14 cellular contexts compared by ENCODE assay signal in genomic region chr2:206127656-206128055, GRCh38. TPM values are rescaled to one million over a fixed set of nuclear protein-coding genes. Genes with fewer than 3 reads are reported as not detected.
DNase-seq lines count a peak whose midpoint lies in the region; ATAC-seq and TF ChIP-seq lines count a peak whose summit lies in the region.
"Had no signal": no experiment of that assay in that cellular context is flagged by ENCODE, and none has a peak within 500 bp of the region (broad histone marks: within the 10 kb centered on the region; RNA-seq: fewer than 3 reads in every experiment).

No MANE protein-coding gene starts in this region.

- ATAC-seq in activated naive CD8-positive, alpha-beta T cell treated with anti-CD3 and anti-CD28 coated beads, Interleukin-2, amount 50 U/mL, for 24 hours: peak; percentile 43
- no peak for ATAC-seq in stimulated activated naive CD8-positive, alpha-beta T cell treated with anti-CD3 and anti-CD28 coated beads, Interleukin-15, Interleukin-2, amounts not matched to agents 100 U/mL and 50 U/mL, for 24 hours
- ATAC-seq in HG03025 (IDR thresholded peaks at IDR 0.05; ENCODE audit: low FRiP score, unreplicated experiment): no peak

- H3K27ac Mint-ChIP-seq in activated naive CD8-positive, alpha-beta T cell treated with anti-CD3 and anti-CD28 coated beads, Interleukin-2, amount 50 U/mL, for 24 hours: no peak overlapping the region
- no peak overlapping the region for H3K27ac Mint-ChIP-seq in endothelial cell (ENCODE audit: unreplicated experiment)
- H3K27ac Mint-ChIP-seq: T-helper 2 cell treated with Interferon-gamma antibody and Interleukin-4, amounts not matched to agents 5 μg/mL and 100 μg/mL, for 36 hours had no signal

- H3K36me3 Mint-ChIP-seq in activated naive CD8-positive, alpha-beta T cell treated with anti-CD3 and anti-CD28 coated beads, Interleukin-2, amount 50 U/mL, for 24 hours (ENCODE audit: low read depth): peaks cover 40% of the 10 kb centered on the region
- H3K36me3 Mint-ChIP-seq in endothelial cell (ENCODE audit: low read depth, unreplicated experiment): peaks cover 8% of the 10 kb centered on the region

- H3K27me3 Mint-ChIP-seq in activated naive CD8-positive, alpha-beta T cell treated with anti-CD3 and anti-CD28 coated beads, Interleukin-2, amount 50 U/mL, for 24 hours: no peaks in the 10 kb centered on the region
- no peaks in the 10 kb centered on the region for H3K27me3 Mint-ChIP-seq in endothelial cell (ENCODE audit: unreplicated experiment)

- H3K4me3 ChIP-seq in LNCaP clone FGC (ENCODE audit: low read depth, low read length): no peak overlapping the region
- no peak overlapping the region for H3K4me3 ChIP-seq in effector memory CD4-positive, alpha-beta T cell (ENCODE audit: insufficient read depth, low read depth, low read length, poor library complexity, severe bottlenecking)

- no peak overlapping the region for H3K27ac ChIP-seq in effector memory CD4-positive, alpha-beta T cell (ENCODE audit: insufficient read depth, low read length, poor library complexity, severe bottlenecking)

- H3K9me3 Mint-ChIP-seq in activated naive CD8-positive, alpha-beta T cell treated with anti-CD3 and anti-CD28 coated beads, Interleukin-2, amount 50 U/mL, for 24 hours: no peaks in the 10 kb centered on the region
- H3K9me3 Mint-ChIP-seq in endothelial cell (ENCODE audit: unreplicated experiment): no peaks in the 10 kb centered on the region
- H3K9me3 Mint-ChIP-seq: T-helper 2 cell treated with Interferon-gamma antibody and Interleukin-4, amounts not matched to agents 5 μg/mL and 100 μg/mL, for 36 hours had no signal

- H3K4me1 Mint-ChIP-seq in activated naive CD8-positive, alpha-beta T cell treated with anti-CD3 and anti-CD28 coated beads, Interleukin-2, amount 50 U/mL, for 24 hours: no peaks in the 10 kb centered on the region
- no peaks in the 10 kb centered on the region for H3K4me1 Mint-ChIP-seq in endothelial cell (ENCODE audit: unreplicated experiment)

- H3K4me3 Mint-ChIP-seq in activated naive CD8-positive, alpha-beta T cell treated with anti-CD3 and anti-CD28 coated beads, Interleukin-2, amount 50 U/mL, for 24 hours: no peak overlapping the region
- H3K4me3 Mint-ChIP-seq in endothelial cell (ENCODE audit: unreplicated experiment): no peak overlapping the region
- H3K4me3 Mint-ChIP-seq: T-helper 2 cell treated with Interferon-gamma antibody and Interleukin-4, amounts not matched to agents 5 μg/mL and 100 μg/mL, for 36 hours had no signal

- no peaks in the 10 kb centered on the region for H3K4me1 ChIP-seq in effector memory CD4-positive, alpha-beta T cell (ENCODE audit: control insufficient read depth, insufficient read depth, low read length, poor library complexity, severe bottlenecking)

- 0 out of 2 replicates have a peak, but pooled peaks have one; percentile 8 for TF ChIP-seq CTCF in LNCaP clone FGC (IDR thresholded peaks at IDR 0.05; ENCODE audit: control insufficient read depth, extremely low read depth, insufficient read depth)
- no peak for TF ChIP-seq CTCF in endothelial cell (IDR thresholded peaks at IDR 0.05; ENCODE audit: unreplicated experiment)

- H3K27me3 ChIP-seq in effector memory CD4-positive, alpha-beta T cell (replicated peaks; ENCODE audit: control insufficient read depth, insufficient read depth, low read length, poor library complexity, severe bottlenecking): no peaks in the 10 kb centered on the region

- H3K36me3 ChIP-seq in effector memory CD4-positive, alpha-beta T cell (ENCODE audit: control insufficient read depth, insufficient read depth, low read length): peaks cover 65% of the 10 kb centered on the region

- H3K9me3 ChIP-seq in effector memory CD4-positive, alpha-beta T cell (ENCODE audit: control insufficient read depth, low read length): no peaks in the 10 kb centered on the region

- DNase-seq in A172 (ENCODE audit: low spot score): peak; percentile 27
- DNase-seq in DMS114 treated with DMSO at 0.1 percent for 48 hours (lab: John Stamatoyannopoulos, UW; ENCODE audit: unreplicated experiment): peak; percentile 9
- no peak for DNase-seq in LNCaP clone FGC (ENCODE audit: low read depth)
- no peak for DNase-seq in activated naive CD8-positive, alpha-beta T cell treated with anti-CD3 and anti-CD28 coated beads, Interleukin-2, amount 50 U/mL, for 24 hours
- DNase-seq in stimulated activated naive CD8-positive, alpha-beta T cell treated with anti-CD3 and anti-CD28 coated beads, Interleukin-15, Interleukin-2, amounts not matched to agents 100 U/mL and 50 U/mL, for 24 hours: no peak
- no peak for DNase-seq in effector memory CD4-positive, alpha-beta T cell
- no peak for DNase-seq in endothelial cell (ENCODE audit: low spot score)
- DNase-seq: activated naive CD4-positive, alpha-beta T cell treated with Interleukin-2 at 50 U/mL for 16 hours; cerebellar nuclear complex; NCI-H2029; occipital lobe; stimulated activated CD4-positive, alpha-beta T cell treated with anti-CD3 and anti-CD28 coated beads, Interleukin-12 subunit alpha, Interleukin-12 subunit beta, amount 100 ng/mL, for 4 hours had no signal

RNA-seq across cellular contexts. Expression of gene NDUFS1, which starts 31.6 kb away (rescaled TPM):
- 211 and 212 TPM in 2 replicates for total RNA-seq in A172 (2014; rRNA removed; shearing (Covaris generic))
- total RNA-seq in endothelial cell (ENCODE audit: unreplicated experiment): 67.9 TPM

RNA-seq across cellular contexts. Expression of gene EEF1B2, which starts 32.0 kb away (rescaled TPM):
- 616 and 655 TPM in 2 replicates for total RNA-seq in A172 (2014; rRNA removed; shearing (Covaris generic))
- 668 TPM for total RNA-seq in endothelial cell (ENCODE audit: unreplicated experiment)

RNA-seq across cellular contexts. Expression of gene INO80D, which starts 41.7 kb away (rescaled TPM):
- total RNA-seq in A172 (2014; rRNA removed; shearing (Covaris generic)): 4.2 and 6.2 TPM in 2 replicates
- total RNA-seq in endothelial cell (ENCODE audit: unreplicated experiment): 21.0 TPM

Comparison
In these comparisons a context has a peak if more than half of its experiments do, and no peak if none do; other contexts are left out.
1. DNase-seq: peak in A172 (single experiment) and DMS114 treated with DMSO at 0.1 percent for 48 hours (single experiment); none in LNCaP clone FGC (single experiment), activated naive CD8-positive, alpha-beta T cell treated with anti-CD3 and anti-CD28 coated beads, Interleukin-2, amount 50 U/mL, for 24 hours (single experiment), stimulated activated naive CD8-positive, alpha-beta T cell treated with anti-CD3 and anti-CD28 coated beads, Interleukin-15, Interleukin-2, amounts not matched to agents 100 U/mL and 50 U/mL, for 24 hours (single experiment), effector memory CD4-positive, alpha-beta T cell (0 of 3) and endothelial cell (single experiment).